8 cellular contexts compared by ENCODE assay signal in genomic region chr6:148343028-148343374, GRCh38. TPM values are rescaled to one million over a fixed set of nuclear protein-coding genes. Genes with fewer than 3 reads are reported as not detected.
DNase-seq lines count a peak whose midpoint lies in the region; ATAC-seq and TF ChIP-seq lines count a peak whose summit lies in the region.

No MANE protein-coding gene starts in this region.

- TF ChIP-seq CTCF in HFFc6 (IDR thresholded peaks at IDR 0.05) = no peak
- TF ChIP-seq CTCF in smooth muscle cell (IDR thresholded peaks at IDR 0.05; ENCODE audit: borderline replicate concordance, insufficient read depth, poor library complexity, severe bottlenecking) = no peak

- peaks cover 58% of the 10 kb centered on the region for H3K4me1 Mint-ChIP-seq in HFFc6 (ENCODE audit: low read depth)
- peaks cover 8% of the 10 kb centered on the region for H3K4me1 Mint-ChIP-seq in activated T-helper 1 cell treated with anti-CD3 and anti-CD28 coated beads, Interleukin-12 subunit alpha, Interleukin-12 subunit beta, Interleukin-2, Interleukin-4 antibody, amounts not matched to agents 30 ng/mL and 10 ng/mL and 1 ng/mL, durations not matched to agents 14 hours and 24 hours and 36 hours (ENCODE audit: low read depth)

- no peak overlapping the region for H2AFZ ChIP-seq in smooth muscle cell (ENCODE audit: low read depth)

- no peaks in the 10 kb centered on the region for H3K9me3 ChIP-seq in iPS-18a (ENCODE audit: control insufficient read depth, low read depth, low read length)
- no peaks in the 10 kb centered on the region for H3K9me3 ChIP-seq in smooth muscle cell (replicated peaks; ENCODE audit: low read depth)

- H3F3A ChIP-seq in smooth muscle cell (ENCODE audit: low read depth) = peaks cover 5% of the 10 kb centered on the region

- peaks cover 17% of the 10 kb centered on the region for H3K79me2 ChIP-seq in smooth muscle cell (ENCODE audit: low read depth)

- H3K4me1 ChIP-seq in iPS-18a (ENCODE audit: control insufficient read depth, low read depth, low read length) (peaks cover 45% of the 10 kb centered on the region), smooth muscle cell (ENCODE audit: low read depth) (peaks cover 45% of the 10 kb centered on the region)

- H3K27ac ChIP-seq in iPS-18a (ENCODE audit: low read length) (peak overlapping the region; percentile 69), smooth muscle cell (ENCODE audit: low read depth) (no peak overlapping the region)

- peak overlapping the region; percentile 97 for H3K4me2 ChIP-seq in smooth muscle cell

- H3K27me3 ChIP-seq in iPS-18a (ENCODE audit: control insufficient read depth, insufficient read depth, low read length) (no peaks in the 10 kb centered on the region), smooth muscle cell (ENCODE audit: low read depth) (no peaks in the 10 kb centered on the region)

- H3K36me3 ChIP-seq in iPS-18a (ENCODE audit: control insufficient read depth, low read depth, low read length) (no peaks in the 10 kb centered on the region), smooth muscle cell (ENCODE audit: low read depth) (no peaks in the 10 kb centered on the region)

- H3K9ac ChIP-seq in iPS-18a (ENCODE audit: low read length) = peak overlapping the region; percentile 78
- peak overlapping the region; percentile 78 for H3K9ac ChIP-seq in smooth muscle cell (ENCODE audit: low read depth)

- peak overlapping the region; percentile 96 for H3K4me3 ChIP-seq in iPS-18a (ENCODE audit: low read length)
- peak overlapping the region; percentile 85 for H3K4me3 ChIP-seq in smooth muscle cell

- H3K9me3 Mint-ChIP-seq in HFFc6 = no peaks in the 10 kb centered on the region
- no peaks in the 10 kb centered on the region for H3K9me3 Mint-ChIP-seq in activated T-helper 1 cell treated with anti-CD3 and anti-CD28 coated beads, Interleukin-12 subunit alpha, Interleukin-12 subunit beta, Interleukin-2, Interleukin-4 antibody, amounts not matched to agents 30 ng/mL and 10 ng/mL and 1 ng/mL, durations not matched to agents 14 hours and 24 hours and 36 hours

- H3K27ac Mint-ChIP-seq in HFFc6 = peak overlapping the region; percentile 64
- no peak overlapping the region for H3K27ac Mint-ChIP-seq in activated T-helper 1 cell treated with anti-CD3 and anti-CD28 coated beads, Interleukin-12 subunit alpha, Interleukin-12 subunit beta, Interleukin-2, Interleukin-4 antibody, amounts not matched to agents 30 ng/mL and 10 ng/mL and 1 ng/mL, durations not matched to agents 14 hours and 24 hours and 36 hours

- WGBS in smooth muscle cell (ENCODE audit: low lambda C conversion rate) = under 1% methylated on average over 26 of the region's 34 CpGs

- peaks cover 6% of the 10 kb centered on the region for H3K27me3 Mint-ChIP-seq in HFFc6 (ENCODE audit: insufficient read depth)
- peaks cover 60% of the 10 kb centered on the region for H3K27me3 Mint-ChIP-seq in activated T-helper 1 cell treated with anti-CD3 and anti-CD28 coated beads, Interleukin-12 subunit alpha, Interleukin-12 subunit beta, Interleukin-2, Interleukin-4 antibody, amounts not matched to agents 30 ng/mL and 10 ng/mL and 1 ng/mL, durations not matched to agents 14 hours and 24 hours and 36 hours (ENCODE audit: insufficient read depth)

- ATAC-seq in HG02852 (IDR thresholded peaks at IDR 0.05; ENCODE audit: unreplicated experiment) = no peak
- no peak for ATAC-seq in HG02884 (IDR thresholded peaks at IDR 0.05; ENCODE audit: unreplicated experiment)

- H3K4me3 Mint-ChIP-seq in HFFc6 = peak overlapping the region; percentile 88
- peak overlapping the region; percentile 66 for H3K4me3 Mint-ChIP-seq in activated T-helper 1 cell treated with anti-CD3 and anti-CD28 coated beads, Interleukin-12 subunit alpha, Interleukin-12 subunit beta, Interleukin-2, Interleukin-4 antibody, amounts not matched to agents 30 ng/mL and 10 ng/mL and 1 ng/mL, durations not matched to agents 14 hours and 24 hours and 36 hours

- H3K36me3 Mint-ChIP-seq in HFFc6 (ENCODE audit: low read depth) = no peaks in the 10 kb centered on the region; the same call in 1 of the 2 replicates
- H3K36me3 Mint-ChIP-seq in activated T-helper 1 cell treated with anti-CD3 and anti-CD28 coated beads, Interleukin-12 subunit alpha, Interleukin-12 subunit beta, Interleukin-2, Interleukin-4 antibody, amounts not matched to agents 30 ng/mL and 10 ng/mL and 1 ng/mL, durations not matched to agents 14 hours and 24 hours and 36 hours (ENCODE audit: low read depth) = peaks cover 2% of the 10 kb centered on the region

- DNase-seq in HFFc6 (no peak), smooth muscle cell (lab: John Stamatoyannopoulos, UW; ENCODE audit: unreplicated experiment) (no peak), middle frontal gyrus (ENCODE audit: extremely low spot score, low spot score) (no peak), HK-2 (ENCODE audit: unreplicated experiment) (no peak)
- DNase-seq in activated T-helper 1 cell treated with anti-CD3 and anti-CD28 coated beads, Interleukin-12 subunit alpha, Interleukin-12 subunit beta, Interleukin-2, Interleukin-4 antibody, amounts not matched to agents 30 ng/mL and 10 ng/mL and 1 ng/mL, durations not matched to agents 14 hours and 24 hours and 36 hours (ENCODE audit: low spot score) = no peak

- intact Hi-C loops in activated T-helper 1 cell treated with anti-CD3 and anti-CD28 coated beads, Interleukin-12 subunit alpha, Interleukin-12 subunit beta, Interleukin-2, Interleukin-4 antibody, amounts not matched to agents 30 ng/mL and 10 ng/mL and 1 ng/mL, durations not matched to agents 14 hours and 24 hours and 36 hours (cut with micrococcal nuclease) = loop anchor here (5.0 kb wide), 1 partner anchor 119 kb away; no protein-coding TSS in a partner anchor

- peaks cover 7% of the 10 kb centered on the region for H4K20me1 ChIP-seq in smooth muscle cell (ENCODE audit: low read depth)

RNA-seq across cellular contexts. Expression of gene SASH1, which starts 0.4 kb away (rescaled TPM):
- 10 to 100 TPM; 66.0 to 91.4 (median 88.4) TPM for total RNA-seq in HFFc6 (2021; fragmentation: NEBNext Ultra II Directional; extraction: Animal tissue kit (Norgen Biotek cat#: 25700))
- total RNA-seq in activated T-helper 1 cell treated with anti-CD3 and anti-CD28 coated beads, Interleukin-12 subunit alpha, Interleukin-12 subunit beta, Interleukin-2, Interleukin-4 antibody, amounts not matched to agents 30 ng/mL and 10 ng/mL and 1 ng/mL, durations not matched to agents 14 hours and 24 hours and 36 hours = 0.86 and 1.4 TPM in 2 replicates
- 16.2 and 21.2 TPM in 2 replicates for total RNA-seq in smooth muscle cell
- 12.7 and 13.3 TPM in 2 replicates for polyA plus RNA-seq in smooth muscle cell
